In the genomic region with DNA sequence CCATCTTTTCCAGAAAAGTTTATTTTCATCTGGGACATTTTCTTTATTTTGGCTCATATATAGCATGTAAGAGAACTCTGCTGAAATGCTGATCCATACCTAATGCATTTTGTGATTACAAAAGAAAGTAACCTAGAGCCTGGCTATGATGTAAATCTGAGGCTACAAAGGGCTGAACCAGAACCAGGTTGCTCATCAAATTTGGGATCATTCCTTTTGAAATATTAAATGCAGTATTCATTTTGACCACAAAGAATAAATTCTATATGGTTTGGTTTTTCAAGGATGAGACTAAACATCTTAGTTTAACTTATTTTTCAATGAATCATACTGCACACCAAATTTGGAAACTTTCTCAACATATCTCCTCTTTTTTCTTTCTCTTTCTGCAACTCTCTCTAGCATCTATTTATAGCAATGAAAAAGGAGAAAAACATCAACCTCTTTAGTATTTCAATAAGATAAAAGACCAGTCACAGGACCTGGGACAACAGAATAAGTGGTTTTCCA, we compare ENCODE assay signal across 19 cellular contexts.
"Had no signal": no experiment of that assay in that cellular context is flagged by ENCODE, and none has a peak within 500 bp of the region (broad histone marks: within the 10 kb centered on the region; RNA-seq: fewer than 3 reads in every experiment).

No MANE protein-coding gene starts in this region.

- H3K4me3 ChIP-seq: dorsolateral prefrontal cortex, heart right ventricle, thoracic aorta, upper lobe of right lung had no signal

- H3K27me3 Mint-ChIP-seq: naive thymus-derived CD8-positive, alpha-beta T cell; stimulated activated memory B cell treated with anti-CD40 and anti-IgM and Interleukin-4, amounts not matched to agents 10 μg/mL and 1 μg/mL and 100 μg/mL, for 72 hours had no signal

- H3K27me3 ChIP-seq: dorsolateral prefrontal cortex, heart right ventricle, neutrophil, upper lobe of right lung had no signal

- H3K36me3 ChIP-seq: WERI-Rb-1 had no signal

- ATAC-seq: activated naive CD4-positive, alpha-beta T cell treated with anti-CD3 and anti-CD28 coated beads, Interleukin-2, amount 50 U/mL, for 72 hours; heart right ventricle; naive thymus-derived CD8-positive, alpha-beta T cell; sciatic nerve; stimulated activated memory B cell treated with anti-CD40 and anti-IgM and Interleukin-4, amounts not matched to agents 10 μg/mL and 1 μg/mL and 100 μg/mL, for 72 hours; upper lobe of right lung had no signal

- H3K27ac ChIP-seq: heart right ventricle, neutrophil, thoracic aorta, upper lobe of right lung, WERI-Rb-1 had no signal

- H3K4me1 Mint-ChIP-seq: endodermal cell; stimulated activated memory B cell treated with anti-CD40 and anti-IgM and Interleukin-4, amounts not matched to agents 10 μg/mL and 1 μg/mL and 100 μg/mL, for 72 hours had no signal

- H3K9me3 Mint-ChIP-seq: activated naive CD4-positive, alpha-beta T cell treated with anti-CD3 and anti-CD28 coated beads, Interleukin-2, amount 50 U/mL, for 72 hours; activated T-helper 1 cell treated with anti-CD3 and anti-CD28 coated beads, Interleukin-12 subunit alpha, Interleukin-12 subunit beta, Interleukin-2, Interleukin-4 antibody, amounts not matched to agents 30 ng/mL and 10 ng/mL and 1 ng/mL, durations not matched to agents 14 hours and 24 hours and 36 hours; endodermal cell; immature natural killer cell; naive thymus-derived CD8-positive, alpha-beta T cell; stimulated activated memory B cell treated with anti-CD40 and anti-IgM and Interleukin-4, amounts not matched to agents 10 μg/mL and 1 μg/mL and 100 μg/mL, for 72 hours; T-helper 1 cell treated with Interleukin-12 subunit alpha and Interleukin-12 subunit beta and Interleukin-4 antibody, amounts not matched to agents 30 μg/mL and 1 μg/mL, for 36 hours had no signal

- H3K27ac Mint-ChIP-seq: activated T-helper 1 cell treated with anti-CD3 and anti-CD28 coated beads, Interleukin-12 subunit alpha, Interleukin-12 subunit beta, Interleukin-2, Interleukin-4 antibody, amounts not matched to agents 30 ng/mL and 10 ng/mL and 1 ng/mL, durations not matched to agents 14 hours and 24 hours and 36 hours; endodermal cell; T-helper 1 cell treated with Interleukin-12 subunit alpha and Interleukin-12 subunit beta and Interleukin-4 antibody, amounts not matched to agents 30 μg/mL and 1 μg/mL, for 36 hours had no signal

- H3K4me3 Mint-ChIP-seq: activated T-helper 1 cell treated with anti-CD3 and anti-CD28 coated beads, Interleukin-12 subunit alpha, Interleukin-12 subunit beta, Interleukin-2, Interleukin-4 antibody, amounts not matched to agents 30 ng/mL and 10 ng/mL and 1 ng/mL, durations not matched to agents 14 hours and 24 hours and 36 hours; endodermal cell; immature natural killer cell; naive thymus-derived CD8-positive, alpha-beta T cell; stimulated activated memory B cell treated with anti-CD40 and anti-IgM and Interleukin-4, amounts not matched to agents 10 μg/mL and 1 μg/mL and 100 μg/mL, for 72 hours; T-helper 1 cell treated with Interleukin-12 subunit alpha and Interleukin-12 subunit beta and Interleukin-4 antibody, amounts not matched to agents 30 μg/mL and 1 μg/mL, for 36 hours had no signal

- DNase-seq: activated CD4-positive, alpha-beta T cell treated with anti-CD3 and anti-CD28 coated beads for 1 hour; activated gamma-delta T cell treated with Interleukin-2 at 50 U/mL for 16 hours; amniotic stem cell; dorsolateral prefrontal cortex; endodermal cell; heart right ventricle; immature natural killer cell; mesendoderm; naive thymus-derived CD8-positive, alpha-beta T cell; stimulated activated CD4-positive, alpha-beta T cell treated with anti-CD3 and anti-CD28 coated beads, Interleukin-4, amount 100 ng/mL, for 4 hours; upper lobe of right lung; WERI-Rb-1 had no signal
